ENCODE assay signal across 8 cellular contexts in the genomic region with DNA sequence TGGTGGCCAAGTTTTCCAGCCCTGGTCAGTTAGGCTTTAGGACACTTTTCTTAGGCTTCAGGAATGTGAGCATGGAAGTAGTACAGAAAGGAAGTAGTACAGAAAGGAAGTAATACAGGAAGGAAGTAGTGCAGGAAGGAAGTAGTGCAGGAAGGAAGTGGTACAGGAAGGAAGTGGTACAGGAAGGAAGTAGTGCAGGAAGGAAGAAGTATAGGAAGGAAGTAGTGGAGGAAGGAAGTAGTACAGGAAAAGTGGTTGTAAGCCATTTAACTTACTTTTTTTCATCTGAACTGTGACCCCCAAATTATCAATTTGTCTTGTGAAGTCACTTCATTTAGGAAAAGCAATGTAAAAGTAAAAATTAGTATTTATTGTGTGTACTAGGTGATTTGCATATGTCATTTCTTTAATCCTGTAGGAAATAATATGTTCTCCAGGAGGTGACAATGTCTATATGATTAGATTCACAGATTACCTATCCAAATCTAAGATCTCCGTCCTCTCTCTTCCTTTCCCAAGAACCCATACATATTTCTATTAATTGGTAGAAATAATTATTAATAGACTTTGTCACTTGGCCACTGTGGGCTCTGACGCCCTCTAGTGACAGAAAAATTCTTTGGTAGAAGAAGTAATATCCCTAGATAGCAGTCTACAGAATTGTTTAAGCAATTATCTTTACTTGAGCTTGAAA. TPM values are rescaled to one million over a fixed set of nuclear protein-coding genes. Genes with fewer than 3 reads are reported as not detected.
DNase-seq lines count a peak whose midpoint lies in the region; ATAC-seq, FAIRE-seq and TF ChIP-seq lines count a peak whose summit lies in the region.

No MANE protein-coding gene starts in this region.

- no peaks in the 10 kb centered on the region for H3K9me3 Mint-ChIP-seq in Calu3 (ENCODE audit: low read depth, unreplicated experiment)

- TF ChIP-seq RAD21 in HepG2 (CRISPR knock-in tag; IDR thresholded peaks at IDR 0.05): no peak

- no peak overlapping the region for H3K27ac ChIP-seq in HL-60 (replicated peaks)
- H3K27ac ChIP-seq in HepG2 (ENCODE audit: extremely low read length, insufficient read depth, low read length): no peak overlapping the region

- no peak overlapping the region for H3K4me2 ChIP-seq in HepG2 (ENCODE audit: low read depth, low read length)

- WGBS in HepG2 (ENCODE audit: low lambda C conversion rate): 47% methylated on average over 2 of the region's 2 CpGs

- H3K36me3 ChIP-seq in adipocyte (ENCODE audit: control insufficient read depth, insufficient read depth, low read length, severe bottlenecking) (peaks cover 5% of the 10 kb centered on the region), HepG2 (replicated peaks in 1 of 2; ENCODE audit: control insufficient read depth in 1 of 2, insufficient read depth in 2 of 2, low read length in 2 of 2) (no peaks in the 10 kb centered on the region)

- in situ Hi-C loops in HepG2 (cut with HindIII; ENCODE audit: extremely low pct_ligation_motif_present, low pct_unique_long_range_greater_than_20kb): no loop called here

- ATAC-seq in HepG2: no peak
- ATAC-seq in left colon: no peak
- no peak for ATAC-seq in omental fat pad (ENCODE audit: low FRiP score)

- H3K27me3 ChIP-seq in HL-60 (ENCODE audit: insufficient read depth, poor library complexity, severe bottlenecking): no peaks in the 10 kb centered on the region
- H3K27me3 ChIP-seq in adipocyte (replicated peaks; ENCODE audit: control insufficient read depth, insufficient read depth, low read length): no peaks in the 10 kb centered on the region
- H3K27me3 ChIP-seq in HepG2 (ENCODE audit: control insufficient read depth in 1 of 2, insufficient read depth in 2 of 2, low read length in 2 of 2): no peaks in the 10 kb centered on the region; a peak in 1 of 5 replicates

- no peak overlapping the region for H3K4me3 Mint-ChIP-seq in Calu3 (ENCODE audit: low read depth, unreplicated experiment)

- DNase-seq in Calu3: peak; percentile 34
- DNase-seq in HL-60 (ENCODE audit: low read depth in 1 of 2, low spot score in 1 of 2): no peak
- peak; percentile 80 for DNase-seq in adipocyte (ENCODE audit: low read depth)
- peak; percentile 19 for DNase-seq in HepG2 (ENCODE audit: low spot score)
- DNase-seq in NCI-H446 treated with DMSO at 0.1 percent for 48 hours (lab: John Stamatoyannopoulos, UW): no peak
- DNase-seq in left colon: no peak
- no peak for DNase-seq in omental fat pad (ENCODE audit: low spot score)
- DNase-seq in SKM-1 (lab: John Stamatoyannopoulos, UW; ENCODE audit: unreplicated experiment): no peak

- POLR2A ChIA-PET in HepG2 (lab: Yijun Ruan, JAX): no interaction called here

- H3K4me1 Mint-ChIP-seq in Calu3 (ENCODE audit: low read depth, unreplicated experiment): peaks cover 25% of the 10 kb centered on the region

- no peak for TF ChIP-seq POLR2A in HepG2 (IDR thresholded peaks at IDR 0.05; ENCODE audit: insufficient read depth in 1 of 2, low read depth in 2 of 2, low read length in 2 of 2)

- H3K27me3 Mint-ChIP-seq in Calu3 (ENCODE audit: unreplicated experiment): no peaks in the 10 kb centered on the region

- H3K9me3 ChIP-seq in adipocyte (ENCODE audit: control insufficient read depth, low read length): no peaks in the 10 kb centered on the region
- H3K9me3 ChIP-seq in HepG2 (ENCODE audit: low read length): 0 out of 2 replicates have a peak, but pooled peaks cover 4% of the 10 kb centered on the region

- peaks cover 20% of the 10 kb centered on the region for H3K79me2 ChIP-seq in HepG2 (ENCODE audit: insufficient read depth, low read length)

- H3K27ac Mint-ChIP-seq in Calu3 (ENCODE audit: unreplicated experiment): no peak overlapping the region

- H3K36me3 Mint-ChIP-seq in Calu3 (ENCODE audit: insufficient read depth, unreplicated experiment): peaks cover 16% of the 10 kb centered on the region

- no TSS peak for BruUV-seq in Calu3 (replicated peaks; lab: Mats Ljungman, UMichigan)
- no TSS peak for BruUV-seq in HepG2 (replicated peaks; lab: Mats Ljungman, UMichigan)

- H3K9ac ChIP-seq in adipocyte (ENCODE audit: low read length): no peak overlapping the region
- H3K9ac ChIP-seq in HepG2 (ENCODE audit: insufficient read depth, low read depth, low read length): no peak overlapping the region

- intact Hi-C loops in Calu3 (cut with micrococcal nuclease; ENCODE audit: unreplicated experiment): loop anchor here (1.0 to 2.0 kb wide), 2 partner anchors 51 to 138 kb away; no protein-coding TSS in a partner anchor
- intact Hi-C loops in HepG2 (cut with micrococcal nuclease; ENCODE audit: unreplicated experiment): loop anchor here (1.0 to 2.0 kb wide), 2 partner anchors 51 to 152 kb away; no protein-coding TSS in a partner anchor
- intact Hi-C loops in left colon (cut with DNase I, micrococcal nuclease): loop anchor here (2.0 to 5.0 kb wide), 2 partner anchors 49 to 52 kb away; no protein-coding TSS in a partner anchor

- TF ChIP-seq CTCF in Calu3 (IDR thresholded peaks at IDR 0.05; ENCODE audit: unreplicated experiment): peak; percentile 33
- peak; percentile 5 for TF ChIP-seq CTCF in HL-60 (IDR thresholded peaks at IDR 0.05; ENCODE audit: insufficient read depth, low read length)
- TF ChIP-seq CTCF in HepG2 (CRISPR knock-in tag; IDR thresholded peaks at IDR 0.05): peak; percentile 43
- no peak for TF ChIP-seq CTCF in omental fat pad (IDR thresholded peaks at IDR 0.05)

- H4K20me1 ChIP-seq in HepG2 (ENCODE audit: insufficient read depth, low read length): no peaks in the 10 kb centered on the region; the same call in 1 of the 2 replicates

- TF ChIP-seq EP300 in HepG2 (IDR thresholded peaks at IDR 0.05; ENCODE audit: low read depth in 2 of 2, low read length in 2 of 2): no peak
- TF ChIP-seq EP300 in HepG2 (CRISPR knock-in tag; IDR thresholded peaks at IDR 0.05; ENCODE audit: borderline replicate concordance): no peak

- no peak overlapping the region for H2AFZ ChIP-seq in HepG2 (ENCODE audit: low read length)

- H3K4me3 ChIP-seq in HL-60 (replicated peaks; ENCODE audit: insufficient read depth, low read length) (no peak overlapping the region), adipocyte (ENCODE audit: low read length) (no peak overlapping the region), HepG2 (replicated peaks in 1 of 3; ENCODE audit: insufficient read depth in 1 of 3, low read depth in 2 of 3, low read length in 3 of 3) (no peak overlapping the region)

- H3K4me1 ChIP-seq in adipocyte (ENCODE audit: control insufficient read depth, insufficient read depth, low read length): peaks cover 23% of the 10 kb centered on the region
- H3K4me1 ChIP-seq in HepG2 (ENCODE audit: insufficient read depth, low read length): peaks cover 30% of the 10 kb centered on the region

- CTCF ChIA-PET in Calu3 (lab: Charles Lee) (interaction anchor here (0.6 to 0.8 kb wide), 2 partner anchors 52 to 54 kb away, joined by 3 read pairs; no protein-coding TSS in a partner anchor), HepG2 (lab: Yijun Ruan, JAX; ENCODE audit: low intra/inter-chr PET ratio, low total read pairs) (interaction anchor here (2.2 kb wide), 1 partner anchor 52 kb away, joined by 25 read pairs; no protein-coding TSS in a partner anchor)

- FAIRE-seq in HepG2 (lab: Jason Lieb, UNC): no peak

RNA-seq across cellular contexts. Expression of a gene that starts 3.9 kb away (rescaled TPM):
- total RNA-seq in Calu3 (2022): 3.1 and 5.5 TPM in 2 replicates
- 15.0 and 17.9 TPM in 2 replicates for total RNA-seq in HepG2 (2016; rRNA removed; fragmentation: Illumina TruSeq; extraction: Trizol)
- 4.8 and 5.4 TPM in 2 replicates for total RNA-seq in HepG2 (2016; cell fraction: cytosol; rRNA removed; fragmentation: Illumina TruSeq; extraction: Trizol; ENCODE audit: low read depth)
- 15.8 and 17.7 TPM in 2 replicates for total RNA-seq in HepG2 (2016; cell fraction: insoluble cytoplasmic fraction; rRNA removed; fragmentation: Illumina TruSeq; extraction: Trizol)
- total RNA-seq in HepG2 (2016; cell fraction: membrane; rRNA removed; fragmentation: Illumina TruSeq; extraction: Trizol): 11.2 and 12.0 TPM in 2 replicates
- total RNA-seq in HepG2 (2016; cell fraction: nucleus; rRNA removed; fragmentation: Illumina TruSeq; extraction: Trizol): 21.8 and 24.6 TPM in 2 replicates
- 4.3 and 5.9 TPM in 2 replicates for polyA plus RNA-seq in HepG2 (2011; rRNA removed)
- 2.6 and 4.4 TPM in 2 replicates for polyA plus RNA-seq in HepG2 (2011; cell fraction: cytosol; rRNA removed)
- polyA plus RNA-seq in HepG2 (2011; cell fraction: nucleus; rRNA removed): 3.1 and 3.5 TPM in 2 replicates
- polyA plus RNA-seq in HepG2 (2012): 3.1 and 3.3 TPM in 2 replicates
- polyA plus RNA-seq in HepG2 (2016; cell fraction: cytosol; fragmentation: Illumina TruSeq; extraction: Trizol; ENCODE audit: low read depth): 3.1 and 3.6 TPM in 2 replicates
- polyA plus RNA-seq in HepG2 (2016; cell fraction: insoluble cytoplasmic fraction; fragmentation: Illumina TruSeq; extraction: Trizol; ENCODE audit: low read depth): 14.7 and 16.1 TPM in 2 replicates
- polyA plus RNA-seq in HepG2 (2016; cell fraction: membrane; fragmentation: Illumina TruSeq; extraction: Trizol; ENCODE audit: low read depth): 6.2 and 7.4 TPM in 2 replicates
- 29.8 and 31.9 TPM in 2 replicates for polyA plus RNA-seq in HepG2 (2016; cell fraction: nucleus; fragmentation: Illumina TruSeq; extraction: Trizol; ENCODE audit: insufficient read depth, low read depth)
- polyA minus RNA-seq in HepG2 (2011; rRNA and poly(A)+ RNA removed; ENCODE audit: low replicate concordance): 3.7 and 12.5 TPM in 2 replicates
- polyA minus RNA-seq in HepG2 (2011; cell fraction: cytosol; rRNA and poly(A)+ RNA removed): 3.7 and 4.0 TPM in 2 replicates
- 8.6 and 13.1 TPM in 2 replicates for polyA minus RNA-seq in HepG2 (2011; cell fraction: nucleus; rRNA and poly(A)+ RNA removed)
- 10 to 100 TPM; 33.8 to 54.1 TPM for total RNA-seq in left colon
- total RNA-seq in omental fat pad: 10 to 100 TPM; 23.3 to 92.5 (median 46.7) TPM

RNA-seq across cellular contexts. Expression of a gene that starts 34.1 kb away (rescaled TPM):
- total RNA-seq in Calu3 (2022): 1.0 and 1.1 TPM in 2 replicates
- 58.1 and 59.9 TPM in 2 replicates for total RNA-seq in HepG2 (2016; rRNA removed; fragmentation: Illumina TruSeq; extraction: Trizol)
- total RNA-seq in HepG2 (2016; cell fraction: cytosol; rRNA removed; fragmentation: Illumina TruSeq; extraction: Trizol; ENCODE audit: low read depth): 21.6 and 22.5 TPM in 2 replicates
- 50.7 and 62.7 TPM in 2 replicates for total RNA-seq in HepG2 (2016; cell fraction: insoluble cytoplasmic fraction; rRNA removed; fragmentation: Illumina TruSeq; extraction: Trizol)
- total RNA-seq in HepG2 (2016; cell fraction: membrane; rRNA removed; fragmentation: Illumina TruSeq; extraction: Trizol): 33.4 and 39.8 TPM in 2 replicates
- 33.1 and 39.3 TPM in 2 replicates for total RNA-seq in HepG2 (2016; cell fraction: nucleus; rRNA removed; fragmentation: Illumina TruSeq; extraction: Trizol)
- 21.8 and 25.1 TPM in 2 replicates for polyA plus RNA-seq in HepG2 (2011; rRNA removed)
- 32.0 and 34.2 TPM in 2 replicates for polyA plus RNA-seq in HepG2 (2011; cell fraction: cytosol; rRNA removed)
- 20.1 and 23.1 TPM in 2 replicates for polyA plus RNA-seq in HepG2 (2011; cell fraction: nucleus; rRNA removed)
- polyA plus RNA-seq in HepG2 (2012): 30.5 and 47.4 TPM in 2 replicates
- 30.8 and 35.7 TPM in 2 replicates for polyA plus RNA-seq in HepG2 (2016; cell fraction: cytosol; fragmentation: Illumina TruSeq; extraction: Trizol; ENCODE audit: low read depth)
- 81.9 and 99.8 TPM in 2 replicates for polyA plus RNA-seq in HepG2 (2016; cell fraction: insoluble cytoplasmic fraction; fragmentation: Illumina TruSeq; extraction: Trizol; ENCODE audit: low read depth)
- polyA plus RNA-seq in HepG2 (2016; cell fraction: membrane; fragmentation: Illumina TruSeq; extraction: Trizol; ENCODE audit: low read depth): 45.1 and 45.4 TPM in 2 replicates
- 60.8 and 61.8 TPM in 2 replicates for polyA plus RNA-seq in HepG2 (2016; cell fraction: nucleus; fragmentation: Illumina TruSeq; extraction: Trizol; ENCODE audit: insufficient read depth, low read depth)
- 3.6 and 48.3 TPM in 2 replicates for polyA minus RNA-seq in HepG2 (2011; rRNA and poly(A)+ RNA removed; ENCODE audit: low replicate concordance)
- polyA minus RNA-seq in HepG2 (2011; cell fraction: cytosol; rRNA and poly(A)+ RNA removed): 35.2 and 40.9 TPM in 2 replicates
- polyA minus RNA-seq in HepG2 (2011; cell fraction: nucleus; rRNA and poly(A)+ RNA removed): 13.9 and 20.1 TPM in 2 replicates
- 100 to 1,000 TPM in 1 of 2 donors, 10 to 100 TPM in 1; 57.1 to 245 TPM for total RNA-seq in left colon
- 100 to 1,000 TPM; 144 to 840 (median 162) TPM for total RNA-seq in omental fat pad

Comparison
In these comparisons a context has a peak if more than half of its experiments do, and no peak if none do; other contexts are left out.
1. DNase-seq: peak in Calu3 (single experiment), adipocyte (single experiment) and HepG2 (single experiment); none in HL-60 (0 of 2), NCI-H446 treated with DMSO at 0.1 percent for 48 hours (single experiment), left colon (0 of 2), omental fat pad (single experiment) and SKM-1 (single experiment).
2. CTCF ChIP-seq: peak in Calu3 (single experiment), HL-60 (single experiment) and HepG2 (single experiment); none in omental fat pad (0 of 3).
3. RNA of a gene that starts 34.1 kb away (total RNA-seq): 57.1 to 245 TPM in left colon, 144 to 840 TPM in omental fat pad and 21.6 to 62.7 TPM in HepG2; 1.0 to 1.1 TPM in Calu3; every median in the first group is over 10 times any median in the second.